ENCODE assay signal across 1 cellular context in the genomic region with DNA sequence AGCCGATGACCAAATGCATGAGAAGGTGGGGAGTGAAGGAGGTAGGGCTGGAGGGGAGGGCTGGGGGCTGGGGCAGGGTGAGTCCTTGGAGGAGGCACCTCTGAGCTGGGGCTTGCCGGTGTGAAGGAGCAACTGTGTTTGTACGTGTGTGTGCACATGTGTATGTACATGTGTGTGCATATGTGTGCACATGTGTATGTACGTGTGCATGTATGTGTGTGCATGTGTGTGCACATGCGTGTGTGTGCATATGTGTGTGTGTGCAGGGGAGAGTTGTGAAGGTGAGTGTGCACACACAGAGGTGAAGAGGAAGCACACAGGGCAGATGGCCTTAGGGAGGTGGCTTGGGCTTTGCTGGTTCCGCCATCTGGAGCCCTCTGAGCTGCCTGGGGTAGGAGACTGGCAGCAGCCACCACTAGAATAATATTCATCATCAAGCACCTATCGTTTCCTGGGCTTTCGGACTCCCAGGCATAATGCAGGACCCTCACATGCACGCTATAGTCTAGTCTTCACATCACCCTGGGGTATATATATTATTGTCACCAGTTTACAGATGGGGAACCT.
TF ChIP-seq lines count a peak whose summit lies in the region.

No MANE protein-coding gene starts in this region.

TF ChIP-seq in H1, 55 proteins besides CTCF, POLR2A, EP300 and RAD21 (continued from another document):
- TF ChIP-seq, protein P1, sequence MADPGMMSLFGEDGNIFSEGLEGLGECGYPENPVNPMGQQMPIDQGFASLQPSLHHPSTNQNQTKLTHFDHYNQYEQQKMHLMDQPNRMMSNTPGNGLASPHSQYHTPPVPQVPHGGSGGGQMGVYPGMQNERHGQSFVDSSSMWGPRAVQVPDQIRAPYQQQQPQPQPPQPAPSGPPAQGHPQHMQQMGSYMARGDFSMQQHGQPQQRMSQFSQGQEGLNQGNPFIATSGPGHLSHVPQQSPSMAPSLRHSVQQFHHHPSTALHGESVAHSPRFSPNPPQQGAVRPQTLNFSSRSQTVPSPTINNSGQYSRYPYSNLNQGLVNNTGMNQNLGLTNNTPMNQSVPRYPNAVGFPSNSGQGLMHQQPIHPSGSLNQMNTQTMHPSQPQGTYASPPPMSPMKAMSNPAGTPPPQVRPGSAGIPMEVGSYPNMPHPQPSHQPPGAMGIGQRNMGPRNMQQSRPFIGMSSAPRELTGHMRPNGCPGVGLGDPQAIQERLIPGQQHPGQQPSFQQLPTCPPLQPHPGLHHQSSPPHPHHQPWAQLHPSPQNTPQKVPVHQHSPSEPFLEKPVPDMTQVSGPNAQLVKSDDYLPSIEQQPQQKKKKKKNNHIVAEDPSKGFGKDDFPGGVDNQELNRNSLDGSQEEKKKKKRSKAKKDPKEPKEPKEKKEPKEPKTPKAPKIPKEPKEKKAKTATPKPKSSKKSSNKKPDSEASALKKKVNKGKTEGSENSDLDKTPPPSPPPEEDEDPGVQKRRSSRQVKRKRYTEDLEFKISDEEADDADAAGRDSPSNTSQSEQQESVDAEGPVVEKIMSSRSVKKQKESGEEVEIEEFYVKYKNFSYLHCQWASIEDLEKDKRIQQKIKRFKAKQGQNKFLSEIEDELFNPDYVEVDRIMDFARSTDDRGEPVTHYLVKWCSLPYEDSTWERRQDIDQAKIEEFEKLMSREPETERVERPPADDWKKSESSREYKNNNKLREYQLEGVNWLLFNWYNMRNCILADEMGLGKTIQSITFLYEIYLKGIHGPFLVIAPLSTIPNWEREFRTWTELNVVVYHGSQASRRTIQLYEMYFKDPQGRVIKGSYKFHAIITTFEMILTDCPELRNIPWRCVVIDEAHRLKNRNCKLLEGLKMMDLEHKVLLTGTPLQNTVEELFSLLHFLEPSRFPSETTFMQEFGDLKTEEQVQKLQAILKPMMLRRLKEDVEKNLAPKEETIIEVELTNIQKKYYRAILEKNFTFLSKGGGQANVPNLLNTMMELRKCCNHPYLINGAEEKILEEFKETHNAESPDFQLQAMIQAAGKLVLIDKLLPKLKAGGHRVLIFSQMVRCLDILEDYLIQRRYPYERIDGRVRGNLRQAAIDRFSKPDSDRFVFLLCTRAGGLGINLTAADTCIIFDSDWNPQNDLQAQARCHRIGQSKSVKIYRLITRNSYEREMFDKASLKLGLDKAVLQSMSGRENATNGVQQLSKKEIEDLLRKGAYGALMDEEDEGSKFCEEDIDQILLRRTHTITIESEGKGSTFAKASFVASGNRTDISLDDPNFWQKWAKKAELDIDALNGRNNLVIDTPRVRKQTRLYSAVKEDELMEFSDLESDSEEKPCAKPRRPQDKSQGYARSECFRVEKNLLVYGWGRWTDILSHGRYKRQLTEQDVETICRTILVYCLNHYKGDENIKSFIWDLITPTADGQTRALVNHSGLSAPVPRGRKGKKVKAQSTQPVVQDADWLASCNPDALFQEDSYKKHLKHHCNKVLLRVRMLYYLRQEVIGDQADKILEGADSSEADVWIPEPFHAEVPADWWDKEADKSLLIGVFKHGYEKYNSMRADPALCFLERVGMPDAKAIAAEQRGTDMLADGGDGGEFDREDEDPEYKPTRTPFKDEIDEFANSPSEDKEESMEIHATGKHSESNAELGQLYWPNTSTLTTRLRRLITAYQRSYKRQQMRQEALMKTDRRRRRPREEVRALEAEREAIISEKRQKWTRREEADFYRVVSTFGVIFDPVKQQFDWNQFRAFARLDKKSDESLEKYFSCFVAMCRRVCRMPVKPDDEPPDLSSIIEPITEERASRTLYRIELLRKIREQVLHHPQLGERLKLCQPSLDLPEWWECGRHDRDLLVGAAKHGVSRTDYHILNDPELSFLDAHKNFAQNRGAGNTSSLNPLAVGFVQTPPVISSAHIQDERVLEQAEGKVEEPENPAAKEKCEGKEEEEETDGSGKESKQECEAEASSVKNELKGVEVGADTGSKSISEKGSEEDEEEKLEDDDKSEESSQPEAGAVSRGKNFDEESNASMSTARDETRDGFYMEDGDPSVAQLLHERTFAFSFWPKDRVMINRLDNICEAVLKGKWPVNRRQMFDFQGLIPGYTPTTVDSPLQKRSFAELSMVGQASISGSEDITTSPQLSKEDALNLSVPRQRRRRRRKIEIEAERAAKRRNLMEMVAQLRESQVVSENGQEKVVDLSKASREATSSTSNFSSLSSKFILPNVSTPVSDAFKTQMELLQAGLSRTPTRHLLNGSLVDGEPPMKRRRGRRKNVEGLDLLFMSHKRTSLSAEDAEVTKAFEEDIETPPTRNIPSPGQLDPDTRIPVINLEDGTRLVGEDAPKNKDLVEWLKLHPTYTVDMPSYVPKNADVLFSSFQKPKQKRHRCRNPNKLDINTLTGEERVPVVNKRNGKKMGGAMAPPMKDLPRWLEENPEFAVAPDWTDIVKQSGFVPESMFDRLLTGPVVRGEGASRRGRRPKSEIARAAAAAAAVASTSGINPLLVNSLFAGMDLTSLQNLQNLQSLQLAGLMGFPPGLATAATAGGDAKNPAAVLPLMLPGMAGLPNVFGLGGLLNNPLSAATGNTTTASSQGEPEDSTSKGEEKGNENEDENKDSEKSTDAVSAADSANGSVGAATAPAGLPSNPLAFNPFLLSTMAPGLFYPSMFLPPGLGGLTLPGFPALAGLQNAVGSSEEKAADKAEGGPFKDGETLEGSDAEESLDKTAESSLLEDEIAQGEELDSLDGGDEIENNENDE (IDR thresholded peaks at IDR 0.05; ENCODE audit: insufficient replicate concordance, low read length), result no peak
- TF ChIP-seq EZH2 (IDR thresholded peaks at IDR 0.05; ENCODE audit: low read depth, low read length, severe bottlenecking) (no peak), CTBP2 (IDR thresholded peaks at IDR 0.05; ENCODE audit: borderline replicate concordance, insufficient read depth, insufficient read length, low read length) (no peak), CEBPB (IDR thresholded peaks at IDR 0.05; ENCODE audit: low read depth, low read length) (no peak), SAP30 (IDR thresholded peaks at IDR 0.05; ENCODE audit: insufficient read depth, insufficient replicate concordance, low read length) (no peak), ZNF274 (IDR thresholded peaks at IDR 0.05; ENCODE audit: borderline replicate concordance, extremely low read depth, low read length) (no peak), BRCA1 (IDR thresholded peaks at IDR 0.05; ENCODE audit: low read depth, low read length) (no peak), CBX8 (IDR thresholded peaks at IDR 0.05; ENCODE audit: borderline replicate concordance, low read depth, low read length) (no peak), SP2 (IDR thresholded peaks at IDR 0.05; ENCODE audit: low read length) (no peak)
